In genomic region chr4:22607382-22607781, GRCh38 we compare ENCODE assay signal across 8 cellular contexts.
DNase-seq lines count a peak whose midpoint lies in the region; ATAC-seq and TF ChIP-seq lines count a peak whose summit lies in the region.

No MANE protein-coding gene starts in this region.

- intact Hi-C loops in tibial artery (cut with DNase I; ENCODE audit: low total_unique reads): loop anchor here (10.0 kb wide), 1 partner anchor 193 kb away; no protein-coding TSS in a partner anchor

- no peak overlapping the region for H3K4me3 ChIP-seq in tibial artery

- H3K4me3 Mint-ChIP-seq in T-cell: no peak overlapping the region

- H3K4me1 Mint-ChIP-seq in T-cell: peaks cover 17 to 45% (median 33%) of the 10 kb centered on the region in 3 donors

- H3K27me3 ChIP-seq in tibial artery: no peaks in the 10 kb centered on the region

- POLR2A ChIA-PET in T-cell (lab: Charles Lee): interaction anchor here in 1 of 2 donors (0.6 kb wide), 1 partner anchor 80 kb away, joined by 5 read pairs; no protein-coding TSS in a partner anchor

- peak; percentile 90 to 99 (median 93) for ATAC-seq in T-cell (replicated peaks in 1 of 4)

- no peaks in the 10 kb centered on the region for H3K9me3 Mint-ChIP-seq in T-cell

- H3K27me3 Mint-ChIP-seq in T-cell: no peaks in the 10 kb centered on the region

- peak; percentile 48 to 54 for TF ChIP-seq CTCF in tibial artery (IDR thresholded peaks at IDR 0.05)

- H3K4me1 ChIP-seq in tibial artery: no peaks in the 10 kb centered on the region

- DNase-seq in NCI-H345 (lab: John Stamatoyannopoulos, UW) (peak; percentile 17), NCI-H345 treated with DMSO at 0.1 percent for 48 hours (lab: John Stamatoyannopoulos, UW; ENCODE audit: unreplicated experiment) (no peak), HPDE6-E6E7 (ENCODE audit: extremely low spot score) (peak; percentile 66), T-cell (peak in 32 of 34 experiments; percentile 2 to 66 (median 44)), dermis blood vessel endothelial cell (peak; percentile 28), mucosa of gallbladder (ENCODE audit: low spot score) (peak; percentile 51), tibial artery (peak in 1 of 2 donors; percentile 30)
- no peak for DNase-seq in central memory CD4-positive, alpha-beta T cell

- no peaks in the 10 kb centered on the region for H3K36me3 Mint-ChIP-seq in T-cell

- H3K36me3 ChIP-seq in tibial artery: no peaks in the 10 kb centered on the region

- CTCF ChIA-PET in T-cell (lab: Charles Lee): interaction anchor here in 1 of 2 donors (0.8 to 1.1 kb wide), 2 partner anchors 196 to 199 kb away, joined by 3 to 5 read pairs; no protein-coding TSS in a partner anchor

- no peak overlapping the region for H3K27ac ChIP-seq in tibial artery

- H3K9me3 ChIP-seq in tibial artery: no peaks in the 10 kb centered on the region

- no peak overlapping the region for H3K27ac Mint-ChIP-seq in T-cell

Comparison
In these comparisons a context has a peak if more than half of its experiments do, and no peak if none do; other contexts are left out.
1. DNase-seq: peak in NCI-H345 (single experiment), HPDE6-E6E7 (single experiment), T-cell (32 of 34), dermis blood vessel endothelial cell (single experiment) and mucosa of gallbladder (single experiment); none in NCI-H345 treated with DMSO at 0.1 percent for 48 hours (single experiment) and central memory CD4-positive, alpha-beta T cell (single experiment).